ENCODE assay signal across 1 cellular context in genomic region chr22:45843030-45843429, GRCh38.
TF ChIP-seq lines count a peak whose summit lies in the region.

No MANE protein-coding gene starts in this region.

TF ChIP-seq in HepG2, 621 proteins besides CTCF, POLR2A, EP300 and RAD21 (continued from another document):
- TF ChIP-seq ZNF724P (CRISPR knock-in tag; IDR thresholded peaks at IDR 0.05; ENCODE audit: borderline replicate concordance) (no peak), ZNF468 (CRISPR knock-in tag; IDR thresholded peaks at IDR 0.05) (no peak), TFDP2 (CRISPR knock-in tag; IDR thresholded peaks at IDR 0.05) (no peak), MTERF4 (CRISPR knock-in tag; IDR thresholded peaks at IDR 0.05) (no peak), ZNF296 (CRISPR knock-in tag; conservative IDR thresholded peaks at IDR 0.05) (no peak), TEAD3 (CRISPR knock-in tag; optimal IDR thresholded peaks at IDR 0.05; ENCODE audit: borderline replicate concordance) (no peak), SUZ12 (IDR thresholded peaks at IDR 0.05; ENCODE audit: low read depth, low read length) (no peak), ZNF333 (CRISPR knock-in tag; IDR thresholded peaks at IDR 0.05; ENCODE audit: borderline replicate concordance) (no peak), HNRNPLL (IDR thresholded peaks at IDR 0.05; ENCODE audit: low read depth, low read length, poor library complexity, severe bottlenecking) (no peak), ZBTB10 (CRISPR knock-in tag; IDR thresholded peaks at IDR 0.05; ENCODE audit: borderline replicate concordance) (no peak), ZNF761 (CRISPR knock-in tag; conservative IDR thresholded peaks at IDR 0.05) (no peak)
